ENCODE assay signal across 13 cellular contexts in the genomic region with DNA sequence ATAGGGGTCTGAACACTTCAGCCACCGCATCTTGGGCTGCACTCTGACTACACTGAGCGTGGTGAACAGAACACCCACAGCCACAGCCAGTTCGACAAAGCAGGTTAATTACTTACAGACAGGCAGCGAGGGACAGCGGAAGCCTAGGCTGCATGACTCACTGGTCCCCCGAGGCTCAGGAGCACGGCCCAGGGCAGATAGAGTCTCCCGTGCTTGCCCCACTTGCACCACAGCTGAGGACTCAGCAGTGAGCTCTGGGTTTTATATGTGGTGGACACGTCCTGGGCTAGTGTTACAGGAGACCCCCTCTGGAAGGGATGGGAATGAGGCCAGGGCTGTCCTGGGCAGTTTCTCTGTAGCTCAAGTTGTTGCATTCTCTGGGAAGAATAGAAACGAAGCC. TPM values are rescaled to one million over a fixed set of nuclear protein-coding genes. Genes with fewer than 3 reads are reported as not detected.
DNase-seq lines count a peak whose midpoint lies in the region; ATAC-seq, FAIRE-seq and TF ChIP-seq lines count a peak whose summit lies in the region.
"Not testable (repeated sequence)": the region's sequence is repeated elsewhere in the genome, so short reads cannot be mapped to it uniquely, and the experiment has no call there.
"Had no signal": no experiment of that assay in that cellular context is flagged by ENCODE, and none has a peak within 500 bp of the region (broad histone marks: within the 10 kb centered on the region; RNA-seq: fewer than 3 reads in every experiment).

No MANE protein-coding gene starts in this region.

- not testable (repeated sequence) for TF ChIP-seq CTCF in NB4 (IDR thresholded peaks at IDR 0.05; ENCODE audit: low read depth, low read length); H1 (IDR thresholded peaks at IDR 0.05; ENCODE audit: control extremely low read depth in 1 of 3, insufficient read depth in 1 of 3, low read depth in 1 of 3, low read length in 3 of 3); keratinocyte (optimal IDR thresholded peaks at IDR 0.05 in 1 of 3, IDR thresholded peaks at IDR 0.05 in 1 of 3, conservative IDR thresholded peaks at IDR 0.05 in 1 of 3; ENCODE audit: extremely low read depth in 1 of 3, insufficient read depth in 2 of 3, low read length in 3 of 3)

- peak; percentile 33; the same call in 2 of the 3 replicates for ATAC-seq in SK-N-SH treated with all-trans-retinoic acid at 6 μM for 48 hours

- CTCF ChIA-PET in H1 (lab: Charles Lee; ENCODE audit: partially characterized antibody), result interaction anchor here (0.7 to 1.2 kb wide), 3 partner anchors 17 to 195 kb away, joined by 3 to 5 read pairs (median 3); no protein-coding TSS in a partner anchor

- H2AFZ ChIP-seq in H1 (ENCODE audit: low read length); keratinocyte (ENCODE audit: control insufficient read depth, low read length); trophoblast cell (ENCODE audit: insufficient read depth, low read length, poor library complexity): not testable (repeated sequence)

- not testable (repeated sequence) for H3K23me2 ChIP-seq in H1 (ENCODE audit: low read depth, low read length)

- H2BK15ac ChIP-seq in H1 (ENCODE audit: low read length), result not testable (repeated sequence)

- TF ChIP-seq EP300 in H1 (IDR thresholded peaks at IDR 0.05; ENCODE audit: borderline replicate concordance in 1 of 2, low read depth in 2 of 2, low read length in 2 of 2), result not testable (repeated sequence)

- H3K9ac ChIP-seq in H1 (replicated peaks in 1 of 4; ENCODE audit: extremely low read depth in 1 of 4, low read depth in 3 of 4, low read length in 3 of 4); keratinocyte (ENCODE audit: control insufficient read depth, extremely low read depth, insufficient read depth, low read length); trophoblast cell (ENCODE audit: low read length): not testable (repeated sequence)

- dilution Hi-C loops in keratinocyte (cut with MboI; ENCODE audit: extremely low pct_ligation_motif_present, low sequenced_read_pairs), result not testable (repeated sequence)

- not testable (repeated sequence) for H2BK20ac ChIP-seq in H1 (ENCODE audit: low read length)

- TF ChIP-seq POLR2A in NB4 (IDR thresholded peaks at IDR 0.05; ENCODE audit: extremely low read depth, insufficient read length); H1 (IDR thresholded peaks at IDR 0.05; ENCODE audit: control extremely low read depth in 1 of 2, low read depth in 2 of 2, low read length in 2 of 2): not testable (repeated sequence)

- not testable (repeated sequence) for H3K23ac ChIP-seq in H1 (ENCODE audit: insufficient read length); trophoblast cell (ENCODE audit: low read length)

- H2BK5ac ChIP-seq in H1 (ENCODE audit: low read depth, low read length); trophoblast cell (ENCODE audit: low read depth, low read length, poor library complexity): not testable (repeated sequence)

- DNase-seq in ACHN (peak; percentile 60), EL (peak; percentile 20), NB4 (ENCODE audit: low read depth) (peak; percentile 85), trophoblast cell (peak; percentile 62 to 69)
- DNase-seq in H1 (ENCODE audit: low read depth in 1 of 2, low spot score in 2 of 2); keratinocyte (ENCODE audit: low read depth, low spot score): not testable (repeated sequence)

- not testable (repeated sequence) for H4K20me1 ChIP-seq in H1 (replicated peaks in 1 of 2; ENCODE audit: control insufficient read depth in 1 of 2, insufficient read depth in 2 of 2, low read length in 2 of 2); keratinocyte (ENCODE audit: control insufficient read depth, extremely low read depth, insufficient read depth, low read length)

- in situ Hi-C loops in ACHN (cut with HindIII; ENCODE audit: low pct_ligation_motif_present, low pct_unique_long_range_greater_than_20kb, low sequenced_read_pairs), result not testable (repeated sequence)

- not testable (repeated sequence) for H2BK120ac ChIP-seq in H1 (replicated peaks; ENCODE audit: low read depth, low read length); trophoblast cell (ENCODE audit: insufficient read depth, low read length, poor library complexity)

- not testable (repeated sequence) for H4K5ac ChIP-seq in H1 (ENCODE audit: insufficient read length, low read depth, low read length)

- POLR2A ChIA-PET in H1 (lab: Charles Lee; ENCODE audit: partially characterized antibody), result interaction anchor here (0.6 kb wide), 1 partner anchor 49 kb away, joined by 5 read pairs; no protein-coding TSS in a partner anchor

- not testable (repeated sequence) for H3K4ac ChIP-seq in H1 (replicated peaks; ENCODE audit: insufficient read length, low read depth, low read length); trophoblast cell (ENCODE audit: low read depth, low read length)

- H3K27me3 ChIP-seq in H1 (replicated peaks in 1 of 4; ENCODE audit: control insufficient read depth in 3 of 4, extremely low read depth in 1 of 4, insufficient read depth in 3 of 4, low read length in 3 of 4); trophoblast cell (ENCODE audit: insufficient read depth, low read length): not testable (repeated sequence)
- H3K27me3 ChIP-seq in keratinocyte (ENCODE audit: control insufficient read depth, extremely low read depth, insufficient read depth, low read length), result peaks cover 51% of the 10 kb centered on the region

- H2BK12ac ChIP-seq in H1 (ENCODE audit: low read depth, low read length); trophoblast cell (ENCODE audit: low read length): not testable (repeated sequence)

- 85% methylated on average over 8 of the region's 10 CpGs; no CpG with 5 or more reads in 1 of the 2 experiments for WGBS in H1 (ENCODE audit: extremely low coverage in 1 of 2, insufficient coverage in 1 of 2, insufficient read length in 1 of 2, insufficient replicate concordance in 2 of 2, low coverage in 1 of 2, low lambda C conversion rate in 2 of 2, missing lambda C conversion rate in 1 of 2), 2 experiments
- no CpG with 5 or more reads among the region's 10 CpGs for WGBS in trophoblast cell (ENCODE audit: extremely low coverage, insufficient coverage, insufficient read length)

- not testable (repeated sequence) for H4K8ac ChIP-seq in H1 (ENCODE audit: extremely low read depth, insufficient read depth, low read length); trophoblast cell (ENCODE audit: low read depth, low read length)

- H3K36me3 ChIP-seq in H1 (ENCODE audit: control insufficient read depth in 2 of 4, insufficient read depth in 4 of 4, low read length in 3 of 4); keratinocyte (ENCODE audit: control insufficient read depth in 2 of 2, extremely low read depth in 1 of 2, insufficient read depth in 2 of 2, low read length in 2 of 2); trophoblast cell (ENCODE audit: control insufficient read depth in 1 of 2, insufficient read depth in 2 of 2, low read length in 2 of 2): not testable (repeated sequence)

- peak; percentile 32 for FAIRE-seq in H1 (lab: Jason Lieb, UNC)
- peak; percentile 92 for FAIRE-seq in keratinocyte (lab: Jason Lieb, UNC)

- H3K56ac ChIP-seq in H1 (replicated peaks; ENCODE audit: insufficient read length, low read depth, low read length), result not testable (repeated sequence)

- not testable (repeated sequence) for TF ChIP-seq RAD21 in H1 (IDR thresholded peaks at IDR 0.05 in 1 of 2, conservative IDR thresholded peaks at IDR 0.05 in 1 of 2; ENCODE audit: low read depth in 2 of 2, low read length in 2 of 2)

- not testable (repeated sequence) for H3K79me1 ChIP-seq in H1 (ENCODE audit: low read depth, low read length); trophoblast cell (ENCODE audit: low read length)

- not testable (repeated sequence) for H3K9me3 ChIP-seq in H1 (ENCODE audit: insufficient read depth in 2 of 2, low read depth in 1 of 2, low read length in 1 of 2); keratinocyte (ENCODE audit: control insufficient read depth, low read depth, low read length); trophoblast cell (ENCODE audit: insufficient read depth, low read depth, low read length)

- H3K4me2 ChIP-seq in H1 (ENCODE audit: insufficient read depth in 1 of 2, low read depth in 2 of 2, low read length in 2 of 2); trophoblast cell (ENCODE audit: low read length): not testable (repeated sequence)
- H3K4me2 ChIP-seq in keratinocyte (ENCODE audit: control insufficient read depth, extremely low read depth, insufficient read depth, low read depth, low read length), result peak overlapping the region; percentile 14

- H2AK5ac ChIP-seq in H1 (ENCODE audit: low read depth, low read length); trophoblast cell (ENCODE audit: low read length): not testable (repeated sequence)

- not testable (repeated sequence) for H3K14ac ChIP-seq in H1 (ENCODE audit: insufficient read length); trophoblast cell (ENCODE audit: low read length)

- H3K4me3 ChIP-seq in NB4 (ENCODE audit: low read depth, low read length); H1 (ENCODE audit: extremely low read depth in 1 of 4, insufficient read depth in 2 of 4, low read depth in 3 of 4, low read length in 4 of 4); keratinocyte (ENCODE audit: control insufficient read depth in 2 of 3, extremely low read depth in 1 of 3, insufficient read depth in 2 of 3, low read depth in 1 of 3, low read length in 3 of 3); trophoblast cell (ENCODE audit: low read depth, low read length): not testable (repeated sequence)

- not testable (repeated sequence) for H4K91ac ChIP-seq in H1 (replicated peaks; ENCODE audit: insufficient read length, low read length); trophoblast cell (ENCODE audit: low read depth, low read length)

- H3K18ac ChIP-seq in H1 (ENCODE audit: extremely low read depth, low read length); trophoblast cell (ENCODE audit: low read length): not testable (repeated sequence)

- H3K9me1 ChIP-seq in keratinocyte (ENCODE audit: control insufficient read depth, extremely low read depth, insufficient read depth, low read length), result not testable (repeated sequence)

- not testable (repeated sequence) for H4K12ac ChIP-seq in trophoblast cell (ENCODE audit: low read depth, low read length)

- not testable (repeated sequence) for H3K79me2 ChIP-seq in H1 (ENCODE audit: control insufficient read depth in 1 of 2, insufficient read depth in 2 of 2, low read length in 2 of 2); keratinocyte (ENCODE audit: control insufficient read depth, insufficient read depth, low read length); trophoblast cell (ENCODE audit: control insufficient read depth, insufficient read depth, low read length, poor library complexity)

- H3K4me1 ChIP-seq in H1 (replicated peaks in 1 of 4; ENCODE audit: control insufficient read depth in 3 of 4, insufficient read depth in 4 of 4, low read length in 3 of 4), result not testable (repeated sequence)
- H3K4me1 ChIP-seq in keratinocyte (ENCODE audit: control insufficient read depth, extremely low read depth, insufficient read depth, low read length) (peaks cover 40% of the 10 kb centered on the region), trophoblast cell (ENCODE audit: control insufficient read depth in 1 of 2, insufficient read depth in 2 of 2, low read length in 2 of 2) (peaks cover 13 to 19% of the 10 kb centered on the region in 2 experiments)

- H3K27ac ChIP-seq in H1 (ENCODE audit: low read depth, low read length); keratinocyte (ENCODE audit: control insufficient read depth, insufficient read depth, low read length); trophoblast cell (ENCODE audit: low read depth, low read length): not testable (repeated sequence)

RNA-seq across cellular contexts. Expression of gene IGFL1, which starts 5.8 kb away (rescaled TPM):
- total RNA-seq in H1 (2021; fragmentation: NEBNext Ultra II Directional; extraction: Animal tissue kit (Norgen Biotek cat#: 25700)), result not detected in 2 replicates
- not detected in 2 replicates for polyA plus RNA-seq in H1 (2011; rRNA removed)
- not detected for polyA plus RNA-seq in H1 (2011; cell fraction: cytosol; rRNA removed)
- not detected for polyA plus RNA-seq in H1 (2011; cell fraction: nucleus; rRNA removed)
- not detected in 4 replicates for polyA plus RNA-seq in H1 (2012, experiment 1 of 2)
- polyA plus RNA-seq in H1 (2012, experiment 2 of 2), result not detected
- polyA plus RNA-seq in H1 (2013, experiment 1 of 2), result 0.08 TPM
- polyA plus RNA-seq in H1 (2013, experiment 2 of 2), result not detected
- not detected in 2 replicates for polyA minus RNA-seq in H1 (2011; rRNA and poly(A)+ RNA removed)
- not detected for polyA minus RNA-seq in H1 (2011; cell fraction: cytosol; rRNA and poly(A)+ RNA removed)
- polyA minus RNA-seq in H1 (2011; cell fraction: nucleus; rRNA and poly(A)+ RNA removed), result not detected
- 14.0 to 86.6 TPM (median 21.3 TPM) in 3 replicates for polyA plus RNA-seq in keratinocyte
- polyA plus RNA-seq in keratinocyte (2011; ENCODE audit: low read depth), result 176 TPM
- polyA plus RNA-seq in keratinocyte (2011; cell fraction: cytosol; rRNA removed), result 43.5 and 56.0 TPM in 2 replicates
- polyA plus RNA-seq in keratinocyte (2011; cell fraction: nucleus; rRNA removed), result 37.3 and 41.1 TPM in 2 replicates
- 17.2 and 447 TPM in 2 replicates for polyA plus RNA-seq in keratinocyte (2012; ENCODE audit: low replicate concordance)
- polyA minus RNA-seq in keratinocyte, result 11.8 to 106 TPM (median 30.7 TPM) in 3 replicates
- polyA minus RNA-seq in keratinocyte (2011; cell fraction: cytosol; rRNA and poly(A)+ RNA removed), result 32.8 TPM
- 16.1 and 18.7 TPM in 2 replicates for polyA minus RNA-seq in keratinocyte (2011; cell fraction: nucleus; rRNA and poly(A)+ RNA removed)
- polyA plus RNA-seq in trophoblast cell (2013), result 0.29 and 0.38 TPM in 2 replicates
- total RNA-seq: Caco-2; CD8-positive, alpha-beta T cell; G401; H7; HepG2; HT1080 had no signal
- polyA plus RNA-seq: HepG2 had no signal

Comparison
In these comparisons a context has a peak if more than half of its experiments do, and no peak if none do; other contexts are left out.
1. RNA of gene IGFL1, which starts 5.8 kb away (polyA plus RNA-seq): 14.0 to 447 TPM in keratinocyte; 0.08 TPM in H1; every median in the first group is over 10 times any median in the second.